8 cellular contexts compared by ENCODE assay signal in the genomic region with DNA sequence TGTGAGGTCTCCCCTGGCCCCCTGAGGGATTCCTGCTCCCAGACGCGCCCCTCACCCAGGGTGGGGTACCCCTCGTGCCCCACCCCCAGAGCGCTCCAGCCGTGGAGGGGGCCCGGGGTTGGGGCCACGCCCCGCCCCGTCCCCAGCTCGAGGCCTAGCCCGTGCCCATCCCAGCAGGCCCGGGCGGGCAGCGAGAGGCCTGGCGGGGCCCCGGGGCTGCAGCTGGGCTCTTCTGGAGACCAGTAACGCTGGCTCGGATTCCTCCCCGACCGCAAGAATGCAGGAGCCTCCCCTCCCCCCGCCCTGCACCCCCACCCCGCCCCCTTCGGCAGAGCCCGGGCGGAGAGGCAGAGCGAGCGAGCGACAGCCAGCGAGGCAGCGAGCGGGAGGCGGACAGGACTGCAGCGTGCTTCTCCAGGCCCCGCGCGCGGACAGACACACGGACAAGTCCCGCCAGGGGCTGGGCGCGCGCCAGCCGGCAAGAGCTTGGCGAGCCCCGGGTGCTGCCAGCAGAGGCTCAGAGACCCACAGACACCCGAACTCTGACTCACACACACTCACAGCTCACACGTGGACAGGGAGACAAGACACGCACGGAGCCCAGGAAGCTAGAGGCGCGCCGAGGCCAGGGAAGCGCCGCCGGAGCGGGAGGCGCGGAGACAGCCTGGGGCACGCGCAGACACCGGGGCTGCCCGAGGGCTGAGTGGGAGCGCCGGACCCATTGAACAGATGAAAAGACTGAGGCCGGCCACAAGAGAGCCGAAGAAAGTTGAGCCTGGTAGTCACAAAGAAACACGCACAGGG. TPM values are rescaled to one million over a fixed set of nuclear protein-coding genes. Genes with fewer than 3 reads are reported as not detected.
A peak's percentile ranks its signal among the peaks of the same experiment; 100 is the strongest.
DNase-seq lines count a peak whose midpoint lies in the region; ATAC-seq and TF ChIP-seq lines count a peak whose summit lies in the region.

No MANE protein-coding gene starts in this region.

- no peaks in the 10 kb centered on the region for H3K9me3 ChIP-seq in CD4-positive, alpha-beta memory T cell (ENCODE audit: control insufficient read depth in 1 of 2, low read length in 2 of 2)

- peak overlapping the region; percentile 75 to 91 (median 83) for H3K4me3 Mint-ChIP-seq in CD4-positive, alpha-beta memory T cell

- CTCF ChIA-PET in CD4-positive, alpha-beta memory T cell (lab: Charles Lee; ENCODE audit: partially characterized antibody): interaction anchor here (1.5 to 8.5 kb wide), 2 partner anchors 16 to 120 kb away, joined by 3 to 63 read pairs; a partner anchor contains a TSS

- POLR2A ChIA-PET in CD4-positive, alpha-beta memory T cell (lab: Charles Lee; ENCODE audit: partially characterized antibody): interaction anchor here (0.9 to 4.3 kb wide), 9 partner anchors 32 to 215 kb away, joined by 3 to 20 read pairs (median 5); a partner anchor contains a TSS

- H3K36me3 Mint-ChIP-seq in CD4-positive, alpha-beta memory T cell: peaks cover 16 to 55% of the 10 kb centered on the region in 2 donors
- H3K36me3 Mint-ChIP-seq in activated naive CD4-positive, alpha-beta T cell treated with anti-CD3 and anti-CD28 coated beads, Interleukin-2, amount 50 U/mL, for 72 hours: peaks cover 5 to 6% of the 10 kb centered on the region in 2 donors

- TF ChIP-seq CTCF in omental fat pad (IDR thresholded peaks at IDR 0.05): no peak

- H3K36me3 ChIP-seq in CD4-positive, alpha-beta memory T cell (ENCODE audit: insufficient read depth, low read length): peaks cover 25% of the 10 kb centered on the region

- peaks cover 86% of the 10 kb centered on the region for H3K4me1 ChIP-seq in CD4-positive, alpha-beta memory T cell (ENCODE audit: insufficient read depth, low read length)

- peak overlapping the region; percentile 99 for H3K27ac ChIP-seq in CD4-positive, alpha-beta memory T cell (ENCODE audit: low read depth, low read length)

- no peaks in the 10 kb centered on the region for H3K9me3 Mint-ChIP-seq in CD4-positive, alpha-beta memory T cell
- H3K9me3 Mint-ChIP-seq in activated naive CD4-positive, alpha-beta T cell treated with anti-CD3 and anti-CD28 coated beads, Interleukin-2, amount 50 U/mL, for 72 hours: no peaks in the 10 kb centered on the region

- no peaks in the 10 kb centered on the region for H3K27me3 Mint-ChIP-seq in CD4-positive, alpha-beta memory T cell

- peak overlapping the region; percentile 93 to 100 (median 99) for H3K27ac Mint-ChIP-seq in CD4-positive, alpha-beta memory T cell
- H3K27ac Mint-ChIP-seq in activated naive CD4-positive, alpha-beta T cell treated with anti-CD3 and anti-CD28 coated beads, Interleukin-2, amount 50 U/mL, for 72 hours: peak overlapping the region; percentile 81 to 94

- peak overlapping the region in 1 of 2 donors; percentile 50 for H3K4me3 ChIP-seq in CD4-positive, alpha-beta memory T cell (ENCODE audit: low read length in 2 of 2)

- H3K4me1 Mint-ChIP-seq in CD4-positive, alpha-beta memory T cell: peaks cover 52 to 80% (median 64%) of the 10 kb centered on the region in 4 donors

- intact Hi-C loops in CD4-positive, alpha-beta memory T cell (cut with micrococcal nuclease): no loop called here

- peak; percentile 6 to 40 for ATAC-seq in activated naive CD4-positive, alpha-beta T cell treated with anti-CD3 and anti-CD28 coated beads, Interleukin-2, amount 50 U/mL, for 72 hours
- ATAC-seq in omental fat pad (ENCODE audit: low FRiP score) (peak; percentile 23), HG03469 (IDR thresholded peaks at IDR 0.05; ENCODE audit: unreplicated experiment) (no peak), HG02870 (IDR thresholded peaks at IDR 0.05; ENCODE audit: unreplicated experiment) (no peak)

- H3K27me3 ChIP-seq in CD4-positive, alpha-beta memory T cell (ENCODE audit: insufficient read depth, low read length): no peaks in the 10 kb centered on the region

- peak; percentile 51 to 87 (median 54) for DNase-seq in CD4-positive, alpha-beta memory T cell
- DNase-seq in NCI-H460 (ENCODE audit: extremely low read depth, low read depth): peak; percentile 64
- no peak for DNase-seq in activated naive CD4-positive, alpha-beta T cell treated with anti-CD3 and anti-CD28 coated beads, Interleukin-2, amount 50 U/mL, for 72 hours (ENCODE audit: low spot score in 2 of 2)
- DNase-seq in glomerular visceral epithelial cell (ENCODE audit: extremely low spot score): peak; percentile 93
- no peak for DNase-seq in omental fat pad (ENCODE audit: low spot score)
- DNase-seq in SHP77 (lab: John Stamatoyannopoulos, UW): no peak

RNA-seq across cellular contexts. Expression of a gene that starts 15.2 kb away (rescaled TPM):
- total RNA-seq in CD4-positive, alpha-beta memory T cell: 100 to 1,000 TPM; 216 to 232 TPM
- polyA plus RNA-seq in CD4-positive, alpha-beta memory T cell: 10 to 100 TPM in 1 of 2 donors, under 1 TPM in 1; 0.45 to 10.9 TPM
- 12.1 and 16.4 TPM in 2 replicates for total RNA-seq in NCI-H460 (2014; rRNA removed; shearing (Covaris generic))
- 10.2 and 14.0 TPM in 2 replicates for polyA plus RNA-seq in NCI-H460 (2014; cell fraction: nucleus; rRNA removed)
- 10 to 100 TPM; 46.6 to 57.4 TPM for total RNA-seq in activated naive CD4-positive, alpha-beta T cell treated with anti-CD3 and anti-CD28 coated beads, Interleukin-2, amount 50 U/mL, for 72 hours
- 10 to 100 TPM; 13.5 to 24.0 (median 17.3) TPM for total RNA-seq in omental fat pad

RNA-seq across cellular contexts. Expression of a gene that starts 26.8 kb away (rescaled TPM):
- total RNA-seq in CD4-positive, alpha-beta memory T cell: 10 to 100 TPM; 21.1 to 21.5 TPM
- 10 to 100 TPM in 1 of 2 donors, 1 to 10 TPM in 1; 7.9 to 18.2 TPM for polyA plus RNA-seq in CD4-positive, alpha-beta memory T cell
- 0.02 TPM in 1 of 2 replicates, not detected in the other for total RNA-seq in NCI-H460 (2014; rRNA removed; shearing (Covaris generic))
- polyA plus RNA-seq in NCI-H460 (2014; cell fraction: nucleus; rRNA removed): not detected in 2 replicates
- 10 to 100 TPM in 1 of 2 donors, 1 to 10 TPM in 1; 9.3 to 25.9 TPM for total RNA-seq in activated naive CD4-positive, alpha-beta T cell treated with anti-CD3 and anti-CD28 coated beads, Interleukin-2, amount 50 U/mL, for 72 hours
- under 1 TPM in 2 of 4 donors, not detected in 2; 0.09 to 0.12 TPM for total RNA-seq in omental fat pad

RNA-seq across cellular contexts. Expression of a gene that starts 45.6 kb away (rescaled TPM):
- total RNA-seq in CD4-positive, alpha-beta memory T cell: not detected
- not detected for polyA plus RNA-seq in CD4-positive, alpha-beta memory T cell
- not detected in 2 replicates for total RNA-seq in NCI-H460 (2014; rRNA removed; shearing (Covaris generic))
- not detected in 2 replicates for polyA plus RNA-seq in NCI-H460 (2014; cell fraction: nucleus; rRNA removed)
- total RNA-seq in activated naive CD4-positive, alpha-beta T cell treated with anti-CD3 and anti-CD28 coated beads, Interleukin-2, amount 50 U/mL, for 72 hours: 1 to 10 TPM in 1 of 2 donors, under 1 TPM in 1; 0.80 to 2.0 TPM
- total RNA-seq in omental fat pad: not detected

Comparison
In these comparisons a context has a peak if more than half of its experiments do, and no peak if none do; other contexts are left out.
1. DNase-seq: peak in CD4-positive, alpha-beta memory T cell (5 of 5), NCI-H460 (single experiment) and glomerular visceral epithelial cell (single experiment); none in activated naive CD4-positive, alpha-beta T cell treated with anti-CD3 and anti-CD28 coated beads, Interleukin-2, amount 50 U/mL, for 72 hours (0 of 2), omental fat pad (single experiment) and SHP77 (0 of 2).
2. ATAC-seq: peak in activated naive CD4-positive, alpha-beta T cell treated with anti-CD3 and anti-CD28 coated beads, Interleukin-2, amount 50 U/mL, for 72 hours (2 of 2) and omental fat pad (single experiment); none in HG03469 (single experiment) and HG02870 (single experiment).
3. RNA of a gene that starts 26.8 kb away (total RNA-seq): 9.3 to 25.9 TPM in activated naive CD4-positive, alpha-beta T cell treated with anti-CD3 and anti-CD28 coated beads, Interleukin-2, amount 50 U/mL, for 72 hours and 21.1 to 21.5 TPM in CD4-positive, alpha-beta memory T cell; 0.09 to 0.12 TPM in omental fat pad and 0.02 TPM in NCI-H460; every median in the first group is over 4 times any median in the second.